In the genomic region with DNA sequence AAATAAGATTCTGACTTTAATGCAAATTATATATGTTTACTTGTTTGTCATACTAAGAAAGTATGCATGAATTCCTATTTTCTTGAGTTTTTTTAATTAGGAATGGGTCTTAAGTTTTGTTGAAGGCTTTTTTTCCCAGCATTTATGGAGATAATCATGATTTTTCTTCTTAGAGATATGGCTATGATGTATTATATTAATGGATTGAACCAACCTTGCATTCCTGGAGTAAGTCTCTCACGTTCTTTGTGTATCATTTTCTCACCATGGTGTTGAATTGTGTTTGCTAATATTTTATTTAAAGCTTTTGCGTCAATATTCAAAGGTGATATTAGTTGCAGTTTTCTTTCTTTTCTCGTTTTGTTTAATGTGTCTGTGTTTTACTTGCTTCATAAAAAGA, we compare ENCODE assay signal across 1 cellular context.
TF ChIP-seq lines count a peak whose summit lies in the region.

No MANE protein-coding gene starts in this region.

TF ChIP-seq in K562, 482 proteins besides CTCF, POLR2A, EP300 and RAD21:
- TF ChIP-seq CBX3 (IDR thresholded peaks at IDR 0.05; ENCODE audit: borderline replicate concordance in 1 of 2, low read length in 2 of 2) (peak in 1 of 2 experiments; percentile 56; a peak in 1 of 3 replicates), TRIM28 (IDR thresholded peaks at IDR 0.05) (peak; percentile 77; the same call in 1 of the 2 replicates), ZNF668 (CRISPR knock-in tag; IDR thresholded peaks at IDR 0.05) (no peak), ZNF311 (CRISPR knock-in tag; IDR thresholded peaks at IDR 0.05) (no peak), ZEB2 (IDR thresholded peaks at IDR 0.05) (no peak), CBX5 (IDR thresholded peaks at IDR 0.05; ENCODE audit: borderline replicate concordance, low read depth) (0 out of 2 replicates have a peak, but pooled peaks have one; percentile 29), ZNF324 (CRISPR knock-in tag; IDR thresholded peaks at IDR 0.05) (peak; percentile 100)
- TF ChIP-seq, protein P1, sequence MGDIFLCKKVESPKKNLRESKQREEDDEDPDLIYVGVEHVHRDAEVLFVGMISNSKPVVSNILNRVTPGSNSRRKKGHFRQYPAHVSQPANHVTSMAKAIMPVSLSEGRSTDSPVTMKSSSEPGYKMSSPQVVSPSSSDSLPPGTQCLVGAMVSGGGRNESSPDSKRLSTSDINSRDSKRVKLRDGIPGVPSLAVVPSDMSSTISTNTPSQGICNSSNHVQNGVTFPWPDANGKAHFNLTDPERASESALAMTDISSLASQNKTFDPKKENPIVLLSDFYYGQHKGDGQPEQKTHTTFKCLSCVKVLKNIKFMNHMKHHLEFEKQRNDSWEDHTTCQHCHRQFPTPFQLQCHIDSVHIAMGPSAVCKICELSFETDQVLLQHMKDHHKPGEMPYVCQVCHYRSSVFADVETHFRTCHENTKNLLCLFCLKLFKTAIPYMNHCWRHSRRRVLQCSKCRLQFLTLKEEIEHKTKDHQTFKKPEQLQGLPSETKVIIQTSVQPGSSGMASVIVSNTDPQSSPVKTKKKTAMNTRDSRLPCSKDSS (IDR thresholded peaks at IDR 0.05; ENCODE audit: low read depth, partially characterized antibody): peak; percentile 71
